17 cellular contexts compared by ENCODE assay signal in genomic region chr9:107219486-107219853, GRCh38.
A peak's percentile ranks its signal among the peaks of the same experiment; 100 is the strongest.
DNase-seq lines count a peak whose midpoint lies in the region; ATAC-seq and FAIRE-seq lines count a peak whose summit lies in the region.
"Had no signal": no experiment of that assay in that cellular context is flagged by ENCODE, and none has a peak within 500 bp of the region (broad histone marks: within the 10 kb centered on the region; RNA-seq: fewer than 3 reads in every experiment).

No MANE protein-coding gene starts in this region.

- DNase-seq in HTR-8/SVneo (ENCODE audit: insufficient read length, low spot score) = no peak
- DNase-seq in NCI-H146 (lab: John Stamatoyannopoulos, UW) = no peak
- no peak for DNase-seq in NCI-H82 (lab: John Stamatoyannopoulos, UW)
- no peak for DNase-seq in NK-92 (lab: John Stamatoyannopoulos, UW; ENCODE audit: unreplicated experiment)
- DNase-seq: activated T-cell treated with anti-CD3 and anti-CD28 coated beads, Interleukin-2, amount 50 U/mL, for 48 hours; KG1; mammary epithelial cell; NCI-H1436 treated with DMSO at 0.1 percent for 48 hours; NCI-H526; nephron progenitor cell; stimulated activated CD4-positive, alpha-beta T cell treated with anti-CD3 and anti-CD28 coated beads, Interleukin-1b, Interleukin-23, amount 100 ng/mL, for 48 hours; transverse colon had no signal

- peak; percentile 23 for FAIRE-seq in HTR-8/SVneo (lab: Jason Lieb, UNC)

- ATAC-seq in GM18858 (IDR thresholded peaks at IDR 0.05; ENCODE audit: unreplicated experiment) (peak; percentile 38), GM21423 (IDR thresholded peaks at IDR 0.05; ENCODE audit: unreplicated experiment) (peak; percentile 25), HG02938 (IDR thresholded peaks at IDR 0.05; ENCODE audit: unreplicated experiment) (peak; percentile 46), GM21515 (IDR thresholded peaks at IDR 0.05; ENCODE audit: unreplicated experiment) (no peak)
- ATAC-seq: gastroesophageal sphincter had no signal
